12 cellular contexts compared by ENCODE assay signal in the genomic region with DNA sequence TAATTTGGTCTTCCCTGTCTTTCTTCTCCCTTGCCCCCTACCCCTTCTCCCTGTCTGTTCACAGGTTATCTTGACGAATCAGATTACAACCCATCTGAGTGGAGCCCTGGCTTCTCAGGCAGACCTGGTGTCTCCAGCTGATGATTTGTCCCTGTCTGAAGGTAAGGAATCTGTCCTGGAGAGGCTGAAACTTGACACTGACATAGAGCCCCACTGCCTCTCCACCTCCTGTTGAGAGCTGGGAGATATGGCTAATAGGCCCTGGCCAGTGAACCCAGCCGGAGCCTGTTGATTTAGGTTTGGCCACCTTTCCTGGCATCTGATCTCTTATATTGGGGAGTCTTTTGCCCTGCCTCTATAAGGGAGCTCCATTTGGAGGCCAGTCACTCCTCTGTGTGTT.
DNase-seq lines count a peak whose midpoint lies in the region; ATAC-seq and TF ChIP-seq lines count a peak whose summit lies in the region.
"Had no signal": no experiment of that assay in that cellular context is flagged by ENCODE, and none has a peak within 500 bp of the region (broad histone marks: within the 10 kb centered on the region; RNA-seq: fewer than 3 reads in every experiment).

No MANE protein-coding gene starts in this region.

- CTCF ChIA-PET in Caco-2 (lab: Charles Lee): no interaction called here
- CTCF ChIA-PET in activated naive CD4-positive, alpha-beta T cell treated with anti-CD3 and anti-CD28 coated beads for 36 hours (lab: Charles Lee): interaction anchor here (1.0 to 1.2 kb wide), 3 partner anchors 14 to 533 kb away, joined by 3 read pairs; no protein-coding TSS in a partner anchor

- peaks cover 37 to 71% (median 46%) of the 10 kb centered on the region in 4 donors for H3K4me1 Mint-ChIP-seq in CD4-positive, CD25-positive, alpha-beta regulatory T cell
- H3K4me1 Mint-ChIP-seq in memory B cell (peaks cover 47% of the 10 kb centered on the region), Caco-2 (ENCODE audit: low read depth, unreplicated experiment) (peaks cover 20% of the 10 kb centered on the region)
- peaks cover 52% of the 10 kb centered on the region for H3K4me1 Mint-ChIP-seq in activated naive CD4-positive, alpha-beta T cell treated with anti-CD3 and anti-CD28 coated beads for 36 hours (ENCODE audit: low read depth)

- H3K4me1 ChIP-seq in CD4-positive, CD25-positive, alpha-beta regulatory T cell (ENCODE audit: control insufficient read depth, insufficient read depth, low read length, poor library complexity, severe bottlenecking): peaks cover 42% of the 10 kb centered on the region
- H3K4me1 ChIP-seq in HUES6 (ENCODE audit: control insufficient read depth, insufficient read depth, low read length): peaks cover 47% of the 10 kb centered on the region
- peaks cover 22% of the 10 kb centered on the region for H3K4me1 ChIP-seq in Caco-2
- H3K4me1 ChIP-seq: upper lobe of right lung had no signal

- BruUV-seq in Caco-2 (replicated peaks; lab: Mats Ljungman, UMichigan): no TSS peak

- intact Hi-C loops in Caco-2 (cut with micrococcal nuclease; ENCODE audit: unreplicated experiment): no loop called here
- intact Hi-C loops in activated naive CD4-positive, alpha-beta T cell treated with anti-CD3 and anti-CD28 coated beads for 36 hours (cut with micrococcal nuclease): no loop called here

- H3K9me3 ChIP-seq in CD4-positive, CD25-positive, alpha-beta regulatory T cell (ENCODE audit: control insufficient read depth in 2 of 2, low read length in 2 of 2): no peaks in the 10 kb centered on the region
- no peaks in the 10 kb centered on the region for H3K9me3 ChIP-seq in HUES6 (ENCODE audit: control insufficient read depth, insufficient read depth, low read depth, low read length)
- H3K9me3 ChIP-seq in Caco-2: no peaks in the 10 kb centered on the region
- H3K9me3 ChIP-seq: upper lobe of right lung had no signal

- no peak for DNase-seq in CD4-positive, CD25-positive, alpha-beta regulatory T cell
- DNase-seq in SK-N-DZ (ENCODE audit: low spot score): peak; percentile 81
- no peak for DNase-seq in memory B cell (ENCODE audit: low spot score in 2 of 2)
- DNase-seq in Caco-2: no peak
- no peak for DNase-seq in midbrain (lab: John Stamatoyannopoulos, UW)
- DNase-seq in glomerular visceral epithelial cell (ENCODE audit: extremely low spot score): no peak
- DNase-seq in activated naive CD4-positive, alpha-beta T cell treated with anti-CD3 and anti-CD28 coated beads for 36 hours: no peak
- DNase-seq: activated CD4-positive, alpha-beta T cell treated with anti-CD3 and anti-CD28 coated beads for 48 hours; stimulated activated CD4-positive, alpha-beta T cell treated with anti-CD3 and anti-CD28 coated beads, Interleukin-2, amount 100 ng/mL, for 24 hours; upper lobe of right lung had no signal

- H3K27ac Mint-ChIP-seq in CD4-positive, CD25-positive, alpha-beta regulatory T cell: peak overlapping the region; percentile 87 to 96 (median 90)
- H3K27ac Mint-ChIP-seq in memory B cell: peak overlapping the region; percentile 91
- no peak overlapping the region for H3K27ac Mint-ChIP-seq in Caco-2 (ENCODE audit: unreplicated experiment)
- no peak overlapping the region for H3K27ac Mint-ChIP-seq in activated naive CD4-positive, alpha-beta T cell treated with anti-CD3 and anti-CD28 coated beads for 36 hours

- H3K36me3 ChIP-seq in CD4-positive, CD25-positive, alpha-beta regulatory T cell (ENCODE audit: control insufficient read depth, insufficient read depth, low read length): no peaks in the 10 kb centered on the region
- H3K36me3 ChIP-seq in HUES6 (ENCODE audit: control insufficient read depth, insufficient read depth, low read length) (no peaks in the 10 kb centered on the region), Caco-2 (ENCODE audit: control insufficient read depth, insufficient read depth, low read length) (no peaks in the 10 kb centered on the region)
- H3K36me3 ChIP-seq: upper lobe of right lung had no signal

- H3K4me3 Mint-ChIP-seq in CD4-positive, CD25-positive, alpha-beta regulatory T cell: peak overlapping the region in 1 of 4 donors; percentile 77
- peak overlapping the region; percentile 35 for H3K4me3 Mint-ChIP-seq in memory B cell
- no peak overlapping the region for H3K4me3 Mint-ChIP-seq in Caco-2 (ENCODE audit: unreplicated experiment)
- no peak overlapping the region for H3K4me3 Mint-ChIP-seq in activated naive CD4-positive, alpha-beta T cell treated with anti-CD3 and anti-CD28 coated beads for 36 hours

- no peaks in the 10 kb centered on the region for H3K9me3 Mint-ChIP-seq in CD4-positive, CD25-positive, alpha-beta regulatory T cell
- H3K9me3 Mint-ChIP-seq in memory B cell (no peaks in the 10 kb centered on the region), Caco-2 (ENCODE audit: unreplicated experiment) (no peaks in the 10 kb centered on the region)
- no peaks in the 10 kb centered on the region for H3K9me3 Mint-ChIP-seq in activated naive CD4-positive, alpha-beta T cell treated with anti-CD3 and anti-CD28 coated beads for 36 hours

- ATAC-seq in CD4-positive, CD25-positive, alpha-beta regulatory T cell (ENCODE audit: low read depth in 2 of 2): no peak
- no peak for ATAC-seq in memory B cell (ENCODE audit: low read depth)
- ATAC-seq: Panc1, upper lobe of right lung had no signal

- TF ChIP-seq CTCF in Caco-2 (IDR thresholded peaks at IDR 0.05; ENCODE audit: insufficient read depth in 1 of 2, low read depth in 1 of 2, low read length in 1 of 2, severe bottlenecking in 1 of 2, unreplicated experiment in 1 of 2): no peak

- peak overlapping the region; percentile 19 for H3K9ac ChIP-seq in HUES6 (ENCODE audit: low read length)

- POLR2A ChIA-PET in Caco-2 (lab: Charles Lee): no interaction called here

- H3K27me3 ChIP-seq in CD4-positive, CD25-positive, alpha-beta regulatory T cell (ENCODE audit: control insufficient read depth, insufficient read depth, low read length): no peaks in the 10 kb centered on the region
- no peaks in the 10 kb centered on the region for H3K27me3 ChIP-seq in HUES6 (ENCODE audit: control insufficient read depth, insufficient read depth, low read length)
- no peaks in the 10 kb centered on the region for H3K27me3 ChIP-seq in Caco-2 (replicated peaks; ENCODE audit: control insufficient read depth, insufficient read depth, low read length)
- H3K27me3 ChIP-seq: upper lobe of right lung had no signal

- peak overlapping the region; percentile 67 for H3K27ac ChIP-seq in CD4-positive, CD25-positive, alpha-beta regulatory T cell (ENCODE audit: insufficient read depth, low read length, poor library complexity, severe bottlenecking)
- H3K27ac ChIP-seq in HUES6 (ENCODE audit: low read depth, low read length): peak overlapping the region; percentile 52; the same call in 1 of the 2 replicates
- H3K27ac ChIP-seq: upper lobe of right lung had no signal

- no peaks in the 10 kb centered on the region for H3K27me3 Mint-ChIP-seq in CD4-positive, CD25-positive, alpha-beta regulatory T cell
- H3K27me3 Mint-ChIP-seq in memory B cell (no peaks in the 10 kb centered on the region), Caco-2 (ENCODE audit: insufficient read depth, unreplicated experiment) (no peaks in the 10 kb centered on the region)
- H3K27me3 Mint-ChIP-seq in activated naive CD4-positive, alpha-beta T cell treated with anti-CD3 and anti-CD28 coated beads for 36 hours (ENCODE audit: low read depth): no peaks in the 10 kb centered on the region

- peak overlapping the region; percentile 42 for H3K4me3 ChIP-seq in CD4-positive, CD25-positive, alpha-beta regulatory T cell (ENCODE audit: low read depth, low read length)
- H3K4me3 ChIP-seq in HUES6 (ENCODE audit: low read depth, low read length) (no peak overlapping the region), Caco-2 (ENCODE audit: low read depth, low read length) (no peak overlapping the region)
- H3K4me3 ChIP-seq: upper lobe of right lung had no signal

- H3K36me3 Mint-ChIP-seq in CD4-positive, CD25-positive, alpha-beta regulatory T cell: no peaks in the 10 kb centered on the region
- H3K36me3 Mint-ChIP-seq in memory B cell: no peaks in the 10 kb centered on the region
- H3K36me3 Mint-ChIP-seq in Caco-2 (ENCODE audit: insufficient read depth, unreplicated experiment): no peaks in the 10 kb centered on the region
- no peaks in the 10 kb centered on the region for H3K36me3 Mint-ChIP-seq in activated naive CD4-positive, alpha-beta T cell treated with anti-CD3 and anti-CD28 coated beads for 36 hours (ENCODE audit: low read depth)

Comparison
In these comparisons a context has a peak if more than half of its experiments do, and no peak if none do; other contexts are left out.
1. H3K27ac Mint-ChIP-seq: peak in CD4-positive, CD25-positive, alpha-beta regulatory T cell (3 of 3) and memory B cell (single experiment); none in Caco-2 (single experiment) and activated naive CD4-positive, alpha-beta T cell treated with anti-CD3 and anti-CD28 coated beads for 36 hours (single experiment).